ENCODE assay signal across 2 cellular contexts in the genomic region with DNA sequence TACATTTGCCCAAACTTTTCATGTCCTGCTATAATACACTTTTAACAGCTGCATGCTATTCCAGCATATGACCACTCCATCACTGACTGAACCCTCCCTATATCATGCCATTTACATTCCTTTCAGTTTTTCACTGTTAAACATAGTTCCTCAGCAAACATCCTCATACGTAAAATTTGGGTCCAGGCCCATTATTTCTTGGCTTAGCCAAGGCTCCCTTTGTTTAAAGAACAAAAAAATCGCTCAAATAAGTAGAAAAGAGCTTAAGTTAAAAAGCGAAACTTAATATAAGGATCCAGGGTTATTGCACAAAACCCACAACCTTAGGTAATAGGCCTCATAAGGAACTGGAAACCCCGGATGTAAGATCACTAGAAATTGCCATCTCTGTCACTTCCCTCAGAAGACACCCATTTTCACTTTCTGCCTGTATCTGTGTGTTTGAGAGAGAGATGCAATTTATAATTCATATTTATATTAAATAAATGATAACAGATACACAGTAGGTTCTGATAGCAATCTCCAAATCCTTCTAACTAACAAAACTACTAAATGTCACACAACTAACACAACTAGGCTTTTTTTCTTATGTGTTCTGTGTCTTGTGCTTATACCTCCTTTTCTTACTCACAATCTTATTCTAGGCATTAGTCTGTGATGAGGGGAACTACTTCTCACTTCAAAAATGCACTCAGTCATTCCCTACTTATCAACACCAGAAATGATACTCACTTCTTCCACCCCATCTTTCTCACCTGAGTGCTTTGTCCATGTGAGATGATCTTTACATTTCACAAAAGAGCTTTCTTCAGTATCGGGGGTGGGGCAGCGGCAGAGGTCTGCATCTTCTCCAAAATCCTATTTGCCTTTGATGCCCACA.
TF ChIP-seq lines count a peak whose summit lies in the region.

No MANE protein-coding gene starts in this region.

TF ChIP-seq in HepG2, 621 proteins besides CTCF, POLR2A, EP300 and RAD21:
- TF ChIP-seq RORA (CRISPR knock-in tag; IDR thresholded peaks at IDR 0.05) (no peak), ELF4 (CRISPR knock-in tag; IDR thresholded peaks at IDR 0.05; ENCODE audit: borderline replicate concordance) (no peak), ZNF17 (CRISPR knock-in tag; IDR thresholded peaks at IDR 0.05) (no peak)
TF ChIP-seq in HepG2: peak in this region for 0.

TF ChIP-seq in H1, 55 proteins besides CTCF, POLR2A, EP300 and RAD21:
- no peak for TF ChIP-seq SAP30 (IDR thresholded peaks at IDR 0.05; ENCODE audit: insufficient read depth, insufficient replicate concordance, low read length)
- TF ChIP-seq SP1 (IDR thresholded peaks at IDR 0.05; ENCODE audit: low read depth, low read length): no peak
- TF ChIP-seq, protein P1, sequence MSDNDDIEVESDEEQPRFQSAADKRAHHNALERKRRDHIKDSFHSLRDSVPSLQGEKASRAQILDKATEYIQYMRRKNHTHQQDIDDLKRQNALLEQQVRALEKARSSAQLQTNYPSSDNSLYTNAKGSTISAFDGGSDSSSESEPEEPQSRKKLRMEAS (IDR thresholded peaks at IDR 0.05): no peak
- TF ChIP-seq NANOG (IDR thresholded peaks at IDR 0.05; ENCODE audit: insufficient read depth, low read depth, low read length, poor library complexity, severe bottlenecking): no peak
- no peak for TF ChIP-seq EGR1 (IDR thresholded peaks at IDR 0.05; ENCODE audit: borderline replicate concordance, low read depth, low read length)
- TF ChIP-seq, protein P2, sequence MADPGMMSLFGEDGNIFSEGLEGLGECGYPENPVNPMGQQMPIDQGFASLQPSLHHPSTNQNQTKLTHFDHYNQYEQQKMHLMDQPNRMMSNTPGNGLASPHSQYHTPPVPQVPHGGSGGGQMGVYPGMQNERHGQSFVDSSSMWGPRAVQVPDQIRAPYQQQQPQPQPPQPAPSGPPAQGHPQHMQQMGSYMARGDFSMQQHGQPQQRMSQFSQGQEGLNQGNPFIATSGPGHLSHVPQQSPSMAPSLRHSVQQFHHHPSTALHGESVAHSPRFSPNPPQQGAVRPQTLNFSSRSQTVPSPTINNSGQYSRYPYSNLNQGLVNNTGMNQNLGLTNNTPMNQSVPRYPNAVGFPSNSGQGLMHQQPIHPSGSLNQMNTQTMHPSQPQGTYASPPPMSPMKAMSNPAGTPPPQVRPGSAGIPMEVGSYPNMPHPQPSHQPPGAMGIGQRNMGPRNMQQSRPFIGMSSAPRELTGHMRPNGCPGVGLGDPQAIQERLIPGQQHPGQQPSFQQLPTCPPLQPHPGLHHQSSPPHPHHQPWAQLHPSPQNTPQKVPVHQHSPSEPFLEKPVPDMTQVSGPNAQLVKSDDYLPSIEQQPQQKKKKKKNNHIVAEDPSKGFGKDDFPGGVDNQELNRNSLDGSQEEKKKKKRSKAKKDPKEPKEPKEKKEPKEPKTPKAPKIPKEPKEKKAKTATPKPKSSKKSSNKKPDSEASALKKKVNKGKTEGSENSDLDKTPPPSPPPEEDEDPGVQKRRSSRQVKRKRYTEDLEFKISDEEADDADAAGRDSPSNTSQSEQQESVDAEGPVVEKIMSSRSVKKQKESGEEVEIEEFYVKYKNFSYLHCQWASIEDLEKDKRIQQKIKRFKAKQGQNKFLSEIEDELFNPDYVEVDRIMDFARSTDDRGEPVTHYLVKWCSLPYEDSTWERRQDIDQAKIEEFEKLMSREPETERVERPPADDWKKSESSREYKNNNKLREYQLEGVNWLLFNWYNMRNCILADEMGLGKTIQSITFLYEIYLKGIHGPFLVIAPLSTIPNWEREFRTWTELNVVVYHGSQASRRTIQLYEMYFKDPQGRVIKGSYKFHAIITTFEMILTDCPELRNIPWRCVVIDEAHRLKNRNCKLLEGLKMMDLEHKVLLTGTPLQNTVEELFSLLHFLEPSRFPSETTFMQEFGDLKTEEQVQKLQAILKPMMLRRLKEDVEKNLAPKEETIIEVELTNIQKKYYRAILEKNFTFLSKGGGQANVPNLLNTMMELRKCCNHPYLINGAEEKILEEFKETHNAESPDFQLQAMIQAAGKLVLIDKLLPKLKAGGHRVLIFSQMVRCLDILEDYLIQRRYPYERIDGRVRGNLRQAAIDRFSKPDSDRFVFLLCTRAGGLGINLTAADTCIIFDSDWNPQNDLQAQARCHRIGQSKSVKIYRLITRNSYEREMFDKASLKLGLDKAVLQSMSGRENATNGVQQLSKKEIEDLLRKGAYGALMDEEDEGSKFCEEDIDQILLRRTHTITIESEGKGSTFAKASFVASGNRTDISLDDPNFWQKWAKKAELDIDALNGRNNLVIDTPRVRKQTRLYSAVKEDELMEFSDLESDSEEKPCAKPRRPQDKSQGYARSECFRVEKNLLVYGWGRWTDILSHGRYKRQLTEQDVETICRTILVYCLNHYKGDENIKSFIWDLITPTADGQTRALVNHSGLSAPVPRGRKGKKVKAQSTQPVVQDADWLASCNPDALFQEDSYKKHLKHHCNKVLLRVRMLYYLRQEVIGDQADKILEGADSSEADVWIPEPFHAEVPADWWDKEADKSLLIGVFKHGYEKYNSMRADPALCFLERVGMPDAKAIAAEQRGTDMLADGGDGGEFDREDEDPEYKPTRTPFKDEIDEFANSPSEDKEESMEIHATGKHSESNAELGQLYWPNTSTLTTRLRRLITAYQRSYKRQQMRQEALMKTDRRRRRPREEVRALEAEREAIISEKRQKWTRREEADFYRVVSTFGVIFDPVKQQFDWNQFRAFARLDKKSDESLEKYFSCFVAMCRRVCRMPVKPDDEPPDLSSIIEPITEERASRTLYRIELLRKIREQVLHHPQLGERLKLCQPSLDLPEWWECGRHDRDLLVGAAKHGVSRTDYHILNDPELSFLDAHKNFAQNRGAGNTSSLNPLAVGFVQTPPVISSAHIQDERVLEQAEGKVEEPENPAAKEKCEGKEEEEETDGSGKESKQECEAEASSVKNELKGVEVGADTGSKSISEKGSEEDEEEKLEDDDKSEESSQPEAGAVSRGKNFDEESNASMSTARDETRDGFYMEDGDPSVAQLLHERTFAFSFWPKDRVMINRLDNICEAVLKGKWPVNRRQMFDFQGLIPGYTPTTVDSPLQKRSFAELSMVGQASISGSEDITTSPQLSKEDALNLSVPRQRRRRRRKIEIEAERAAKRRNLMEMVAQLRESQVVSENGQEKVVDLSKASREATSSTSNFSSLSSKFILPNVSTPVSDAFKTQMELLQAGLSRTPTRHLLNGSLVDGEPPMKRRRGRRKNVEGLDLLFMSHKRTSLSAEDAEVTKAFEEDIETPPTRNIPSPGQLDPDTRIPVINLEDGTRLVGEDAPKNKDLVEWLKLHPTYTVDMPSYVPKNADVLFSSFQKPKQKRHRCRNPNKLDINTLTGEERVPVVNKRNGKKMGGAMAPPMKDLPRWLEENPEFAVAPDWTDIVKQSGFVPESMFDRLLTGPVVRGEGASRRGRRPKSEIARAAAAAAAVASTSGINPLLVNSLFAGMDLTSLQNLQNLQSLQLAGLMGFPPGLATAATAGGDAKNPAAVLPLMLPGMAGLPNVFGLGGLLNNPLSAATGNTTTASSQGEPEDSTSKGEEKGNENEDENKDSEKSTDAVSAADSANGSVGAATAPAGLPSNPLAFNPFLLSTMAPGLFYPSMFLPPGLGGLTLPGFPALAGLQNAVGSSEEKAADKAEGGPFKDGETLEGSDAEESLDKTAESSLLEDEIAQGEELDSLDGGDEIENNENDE (IDR thresholded peaks at IDR 0.05; ENCODE audit: insufficient replicate concordance, low read length): no peak
- no peak for TF ChIP-seq SP2 (IDR thresholded peaks at IDR 0.05; ENCODE audit: low read length)
